Comparison of ENCODE assay signal across 19 cellular contexts in the genomic region with DNA sequence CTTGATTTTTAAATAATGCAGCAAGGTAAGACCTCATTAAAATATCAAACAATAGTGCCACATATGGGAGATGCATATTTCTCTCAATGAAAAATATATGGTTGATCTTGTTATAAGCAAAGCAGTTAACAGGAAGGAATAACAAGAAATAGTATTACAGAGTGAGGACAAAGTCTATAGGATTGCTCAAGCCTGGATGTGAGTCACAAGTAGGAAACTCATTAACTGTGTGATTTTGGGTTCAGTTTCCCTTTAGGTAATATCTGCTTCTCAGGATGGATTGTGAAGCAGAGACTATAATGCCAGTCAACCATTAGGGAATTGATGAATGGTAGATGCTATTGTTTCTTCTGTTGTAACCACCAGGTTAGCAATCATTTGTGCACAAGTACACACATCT. TPM values are rescaled to one million over a fixed set of nuclear protein-coding genes. Genes with fewer than 3 reads are reported as not detected.
A peak's percentile ranks its signal among the peaks of the same experiment; 100 is the strongest.
DNase-seq lines count a peak whose midpoint lies in the region; ATAC-seq and TF ChIP-seq lines count a peak whose summit lies in the region.
"Had no signal": no experiment of that assay in that cellular context is flagged by ENCODE, and none has a peak within 500 bp of the region (broad histone marks: within the 10 kb centered on the region; RNA-seq: fewer than 3 reads in every experiment).

No MANE protein-coding gene starts in this region.

- no peak for TF ChIP-seq CTCF in transverse colon (IDR thresholded peaks at IDR 0.05)

- no peak for ATAC-seq in HG03175 (IDR thresholded peaks at IDR 0.05; ENCODE audit: unreplicated experiment)

- TF ChIP-seq POLR2A in transverse colon (IDR thresholded peaks at IDR 0.05), result no peak

- DNase-seq in ELR (ENCODE audit: low read depth) (peak; percentile 52), HS-5 (ENCODE audit: low read depth) (peak; percentile 15), amniotic epithelial cell (ENCODE audit: low read depth) (peak; percentile 7), kidney tubule cell (ENCODE audit: low spot score) (peak; percentile 19), transverse colon (no peak), nucleus accumbens (lab: John Stamatoyannopoulos, UW) (no peak)
- DNase-seq: CD4-positive, CD25-positive, alpha-beta regulatory T cell; DMS79; GDM1; H7; NCI-H1048; NCI-H1436 treated with DMSO at 0.1 percent for 48 hours; NCI-H2029 treated with DMSO at 0.1 percent for 48 hours; NCI-H524; Peyer's patch; SHP77 treated with DMSO at 0.1 percent for 48 hours had no signal

- H3K27me3 ChIP-seq in transverse colon, result no peaks in the 10 kb centered on the region
- H3K27me3 ChIP-seq: Peyer's patch had no signal

- no peaks in the 10 kb centered on the region for H3K36me3 ChIP-seq in transverse colon
- H3K36me3 ChIP-seq: Peyer's patch had no signal

- H3K4me3 ChIP-seq in transverse colon, result no peak overlapping the region
- H3K4me3 ChIP-seq: Peyer's patch had no signal

- TF ChIP-seq EP300 in transverse colon (IDR thresholded peaks at IDR 0.05; ENCODE audit: low read depth), result no peak

- H3K4me1 ChIP-seq in transverse colon, result no peaks in the 10 kb centered on the region
- H3K4me1 ChIP-seq: Peyer's patch had no signal

- intact Hi-C loops in transverse colon (cut with DNase I; ENCODE audit: low total_unique reads), result loop anchor here (2.0 kb wide), 1 partner anchor 74 kb away; no protein-coding TSS in a partner anchor

- no peak overlapping the region for H3K27ac ChIP-seq in transverse colon
- H3K27ac ChIP-seq: HL-60, Peyer's patch had no signal

- no peaks in the 10 kb centered on the region for H3K9me3 ChIP-seq in transverse colon
- H3K9me3 ChIP-seq: Peyer's patch had no signal

- in situ Hi-C loops in transverse colon (cut with MboI; ENCODE audit: low pct_ligation_motif_present in 1 of 4, low pct_unique_long_range_greater_than_20kb in 1 of 4, low sequenced_read_pairs in 3 of 4), result no loop called here

RNA-seq across cellular contexts. Expression of gene SPHKAP, which starts 42.9 kb away (rescaled TPM):
- total RNA-seq in transverse colon, result under 1 TPM in 3 of 4 donors, not detected in 1; 0.16 to 0.60 (median 0.27) TPM
- total RNA-seq: B cell; CD4-positive, CD25-positive, alpha-beta regulatory T cell; Peyer's patch had no signal

Comparison
In these comparisons a context has a peak if more than half of its experiments do, and no peak if none do; other contexts are left out.
1. DNase-seq: peak in ELR (single experiment), HS-5 (single experiment), amniotic epithelial cell (single experiment) and kidney tubule cell (single experiment); none in transverse colon (single experiment) and nucleus accumbens (0 of 56).